1 cellular context compared by ENCODE assay signal in genomic region chr1:66951513-66951912, GRCh38.
TF ChIP-seq lines count a peak whose summit lies in the region.

No MANE protein-coding gene starts in this region.

TF ChIP-seq in SK-N-SH treated with all-trans-retinoic acid at 6 μM for 48 hours, 23 proteins besides CTCF, POLR2A, EP300 and RAD21 (continued from another document):
- TF ChIP-seq PATZ1 (CRISPR knock-in tag; IDR thresholded peaks at IDR 0.05; ENCODE audit: borderline replicate concordance) = no peak
- TF ChIP-seq TOX (CRISPR knock-in tag; IDR thresholded peaks at IDR 0.05; ENCODE audit: borderline replicate concordance) = no peak
- TF ChIP-seq OSR1 (CRISPR knock-in tag; IDR thresholded peaks at IDR 0.05) = no peak
- TF ChIP-seq CSRNP3 (CRISPR knock-in tag; IDR thresholded peaks at IDR 0.05) = no peak
- no peak for TF ChIP-seq ESRRG (CRISPR knock-in tag; IDR thresholded peaks at IDR 0.05)
- TF ChIP-seq ZFP30 (CRISPR knock-in tag; IDR thresholded peaks at IDR 0.05) = no peak
- TF ChIP-seq ZNF8 (CRISPR knock-in tag; IDR thresholded peaks at IDR 0.05) = no peak
- TF ChIP-seq ZNF565 (CRISPR knock-in tag; conservative IDR thresholded peaks at IDR 0.05; ENCODE audit: low read depth) = no peak
